Comparison of ENCODE assay signal across 11 cellular contexts in the genomic region with DNA sequence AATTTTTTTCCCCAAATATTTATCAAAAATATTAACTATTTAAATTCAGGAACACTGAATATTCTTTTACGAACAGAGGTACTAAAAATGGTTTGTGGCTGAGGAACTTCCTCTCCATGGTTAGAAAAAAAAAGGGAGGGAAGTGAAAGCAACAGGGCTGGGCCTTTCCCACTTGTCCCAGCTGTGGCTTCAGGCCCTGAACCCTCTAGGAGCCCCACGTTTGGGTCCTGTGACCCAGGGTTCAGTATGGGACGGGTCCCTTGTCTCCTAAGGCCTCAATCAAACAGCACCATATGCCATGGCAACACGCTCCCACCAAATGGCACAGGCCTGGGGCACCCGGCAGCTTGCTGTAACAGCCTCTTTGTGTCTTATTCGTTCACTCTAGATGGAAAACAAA. TPM values are rescaled to one million over a fixed set of nuclear protein-coding genes. Genes with fewer than 3 reads are reported as not detected.
A peak's percentile ranks its signal among the peaks of the same experiment; 100 is the strongest.
DNase-seq lines count a peak whose midpoint lies in the region; ATAC-seq and TF ChIP-seq lines count a peak whose summit lies in the region.
"Had no signal": no experiment of that assay in that cellular context is flagged by ENCODE, and none has a peak within 500 bp of the region (broad histone marks: within the 10 kb centered on the region; RNA-seq: fewer than 3 reads in every experiment).

No MANE protein-coding gene starts in this region.

- H3K27me3 ChIP-seq in dorsolateral prefrontal cortex (no peaks in the 10 kb centered on the region), neutrophil (no peaks in the 10 kb centered on the region), HAP-1 (ENCODE audit: low read depth) (no peaks in the 10 kb centered on the region)

- no peak for ATAC-seq in GM21576 (IDR thresholded peaks at IDR 0.05; ENCODE audit: unreplicated experiment)
- ATAC-seq in HG02885 (IDR thresholded peaks at IDR 0.05; ENCODE audit: poor library complexity, unreplicated experiment), result no peak
- ATAC-seq: WTC11 had no signal

- H3K4me3 ChIP-seq in dorsolateral prefrontal cortex (no peak overlapping the region), neutrophil (ENCODE audit: low read depth in 1 of 2, low read length in 1 of 2) (no peak overlapping the region), HAP-1 (no peak overlapping the region)

- peak overlapping the region in 48 of 59 donors; percentile 21 to 98 (median 69) for H3K27ac ChIP-seq in dorsolateral prefrontal cortex
- peak overlapping the region; percentile 69 for H3K27ac ChIP-seq in neutrophil

- H3K36me3 ChIP-seq in neutrophil (peaks cover 39% of the 10 kb centered on the region), HAP-1 (replicated peaks) (peaks cover 49% of the 10 kb centered on the region)

- TF ChIP-seq CTCF in dorsolateral prefrontal cortex (IDR thresholded peaks at IDR 0.05 in 54 of 56, conservative IDR thresholded peaks at IDR 0.05 in 2 of 56; ENCODE audit: low read depth in 1 of 56, partially characterized antibody in 56 of 56), result no peak
- no peak for TF ChIP-seq CTCF in neutrophil (IDR thresholded peaks at IDR 0.05)

- H3K9me3 ChIP-seq in neutrophil, result no peaks in the 10 kb centered on the region
- no peaks in the 10 kb centered on the region for H3K9me3 ChIP-seq in HAP-1

- H3K4me1 ChIP-seq in neutrophil (ENCODE audit: control insufficient read depth in 1 of 2, insufficient read depth in 1 of 2, low read depth in 1 of 2, low read length in 1 of 2) (peaks cover 11 to 15% of the 10 kb centered on the region in 2 experiments), HAP-1 (no peaks in the 10 kb centered on the region)

- intact Hi-C loops in dorsolateral prefrontal cortex (cut with DNase I), result loop anchor here (2.0 kb wide), 3 partner anchors 65 to 121 kb away; a partner anchor contains a TSS

- DNase-seq in CD1c-positive myeloid dendritic cell (ENCODE audit: extremely low spot score) (peak; percentile 81), NOMO-1 (lab: John Stamatoyannopoulos, UW; ENCODE audit: unreplicated experiment in 2 of 2) (peak; percentile 84 to 92), dorsolateral prefrontal cortex (no peak), HAP-1 (ENCODE audit: low spot score in 2 of 2) (no peak), HT-29 (ENCODE audit: low spot score) (no peak)
- DNase-seq: activated naive CD4-positive, alpha-beta T cell treated with Interleukin-2 at 50 U/mL for 16 hours; NCI-H146 had no signal

- in situ Hi-C loops in HAP-1 (cut with MboI; ENCODE audit: low sequenced_read_pairs), result no loop called here

RNA-seq across cellular contexts. Expression of a gene that starts 32.4 kb away (rescaled TPM):
- 1 to 10 TPM; 1.3 to 5.8 (median 3.0) TPM for total RNA-seq in dorsolateral prefrontal cortex
- total RNA-seq in HT-29 (2014; rRNA removed; shearing (Covaris generic)), result 25.2 and 27.4 TPM in 2 replicates

Comparison
In these comparisons a context has a peak if more than half of its experiments do, and no peak if none do; other contexts are left out.
1. DNase-seq: peak in CD1c-positive myeloid dendritic cell (single experiment) and NOMO-1 (2 of 2); none in dorsolateral prefrontal cortex (0 of 10), HAP-1 (0 of 2) and HT-29 (single experiment).